Comparison of ENCODE assay signal across 8 cellular contexts in the genomic region with DNA sequence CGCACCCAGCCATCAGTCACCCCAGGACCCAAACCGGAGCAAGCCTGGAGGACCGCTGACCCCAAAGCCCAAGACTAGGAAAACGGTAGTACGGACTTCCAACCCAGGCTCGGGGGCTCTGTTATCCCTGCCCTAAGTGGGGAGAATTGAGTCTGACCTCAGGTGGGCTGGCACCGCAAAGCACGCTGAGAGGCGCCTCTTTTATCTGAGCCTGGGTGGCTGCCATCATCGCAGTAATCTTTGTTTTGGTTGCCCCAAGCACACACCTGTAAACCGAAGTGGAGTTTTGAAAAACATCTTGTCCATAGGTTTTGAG. TPM values are rescaled to one million over a fixed set of nuclear protein-coding genes. Genes with fewer than 3 reads are reported as not detected.
DNase-seq lines count a peak whose midpoint lies in the region; ATAC-seq, FAIRE-seq and TF ChIP-seq lines count a peak whose summit lies in the region.

No MANE protein-coding gene starts in this region.

- TF ChIP-seq CTCF in RWPE1 (conservative IDR thresholded peaks at IDR 0.05; ENCODE audit: low read depth) (no peak), fibroblast of the aortic adventitia (IDR thresholded peaks at IDR 0.05; ENCODE audit: insufficient read depth, low read length) (no peak), sigmoid colon (IDR thresholded peaks at IDR 0.05) (no peak)

- DNase-seq in RWPE1 (ENCODE audit: low spot score) (no peak), fibroblast of the aortic adventitia (ENCODE audit: low read depth) (no peak), sigmoid colon (no peak), SKM-1 (lab: John Stamatoyannopoulos, UW; ENCODE audit: unreplicated experiment) (no peak), H54 (ENCODE audit: insufficient read length, low spot score) (no peak)

- no peaks in the 10 kb centered on the region for H3K9me3 ChIP-seq in sigmoid colon

- H3K36me3 ChIP-seq in sigmoid colon = no peaks in the 10 kb centered on the region

- H3K4me3 ChIP-seq in fibroblast of the aortic adventitia (ENCODE audit: low read depth, low read length) (peak overlapping the region; percentile 74), sigmoid colon (peak overlapping the region; percentile 70 to 96 (median 78))

- intact Hi-C loops in sigmoid colon (cut with DNase I) = loop anchor here (2.0 to 5.0 kb wide), 3 partner anchors 44 to 349 kb away; a partner anchor contains a TSS

- POLR2A ChIA-PET in RWPE1 (lab: Yijun Ruan, JAX; ENCODE audit: low non-redundant PET) = no interaction called here

- TF ChIP-seq EP300 in sigmoid colon (IDR thresholded peaks at IDR 0.05) = no peak

- peak; percentile 7 for ATAC-seq in GM18511 (IDR thresholded peaks at IDR 0.05; ENCODE audit: unreplicated experiment)
- no peak for ATAC-seq in GM18520 (IDR thresholded peaks at IDR 0.05; ENCODE audit: unreplicated experiment)
- ATAC-seq in HG02678 (IDR thresholded peaks at IDR 0.05; ENCODE audit: unreplicated experiment) = no peak

- no peaks in the 10 kb centered on the region for H3K27me3 ChIP-seq in sigmoid colon

- TF ChIP-seq POLR2A in sigmoid colon (IDR thresholded peaks at IDR 0.05) = no peak
- no peak for TF ChIP-seq POLR2A in H54 (IDR thresholded peaks at IDR 0.05; ENCODE audit: low read depth, low read length)

- peaks cover 0 to 32% (median 20%) of the 10 kb centered on the region in 4 donors for H3K4me1 ChIP-seq in sigmoid colon

- no peak for FAIRE-seq in H54 (lab: Jason Lieb, UNC)

- peak overlapping the region; percentile 88 for H3K27ac ChIP-seq in RWPE1
- H3K27ac ChIP-seq in sigmoid colon = peak overlapping the region; percentile 88 to 93 (median 90)

- CTCF ChIA-PET in RWPE1 (lab: Yijun Ruan, JAX) = no interaction called here

- 6 to 13% methylated on average over 11 of the region's 11 CpGs for WGBS in sigmoid colon, 2 donors

RNA-seq across cellular contexts. Expression of a gene that starts 0.9 kb away (rescaled TPM):
- 47.5 and 57.8 TPM in 2 replicates for total RNA-seq in fibroblast of the aortic adventitia (ENCODE audit: low replicate concordance)
- 10 to 100 TPM in 2 of 4 donors, 1 to 10 TPM in 2; 8.2 to 12.5 (median 9.8) TPM for total RNA-seq in sigmoid colon
- polyA plus RNA-seq in sigmoid colon = 10 to 100 TPM; 14.4 to 20.8 (median 16.4) TPM
